In genomic region chr3:15592968-15593367, GRCh38 we compare ENCODE assay signal across 40 cellular contexts.
"Had no signal": no experiment of that assay in that cellular context is flagged by ENCODE, and none has a peak within 500 bp of the region (broad histone marks: within the 10 kb centered on the region; RNA-seq: fewer than 3 reads in every experiment).

No MANE protein-coding gene starts in this region.

- DNase-seq: activated effector memory CD4-positive, alpha-beta T cell treated with anti-CD3 and anti-CD28 coated beads, Interleukin-2, amount 50 U/mL, for 16 hours; activated effector memory CD4-positive, alpha-beta T cell treated with Interleukin-2 at 50 U/mL for 16 hours; activated gamma-delta T cell; activated gamma-delta T cell treated with Interleukin-2 at 50 U/mL for 16 hours; activated naive CD4-positive, alpha-beta T cell; activated naive CD4-positive, alpha-beta T cell treated with anti-CD3 and anti-CD28 coated beads for 36 hours; activated naive CD4-positive, alpha-beta T cell treated with anti-CD3 and anti-CD28 coated beads, Interleukin-2, amount 10 ng/mL, durations not matched to agents 7 days and 5 days; activated naive CD4-positive, alpha-beta T cell treated with anti-CD3 and anti-CD28 coated beads, Interleukin-2, amount 50 U/mL, for 16 hours; activated naive CD4-positive, alpha-beta T cell treated with Interleukin-2 at 50 U/mL for 16 hours; activated naive CD8-positive, alpha-beta T cell treated with anti-CD3 and anti-CD28 coated beads for 36 hours; activated naive CD8-positive, alpha-beta T cell treated with anti-CD3 and anti-CD28 coated beads, Interleukin-2, amount 10 ng/mL, durations not matched to agents 7 days and 5 days; activated naive CD8-positive, alpha-beta T cell treated with anti-CD3 and anti-CD28 coated beads, Interleukin-2, amount 50 U/mL, for 24 hours; activated T-cell treated with anti-CD3 and anti-CD28 coated beads, Interleukin-2, amount 50 U/mL, for 1 hour; activated T-cell treated with anti-CD3 and anti-CD28 coated beads, Interleukin-2, amount 50 U/mL, for 24 hours; activated T-cell treated with anti-CD3 and anti-CD28 coated beads, Interleukin-2, amount 50 U/mL, for 4 hours; activated T-cell treated with anti-CD3 and anti-CD28 coated beads, Interleukin-2, amount 50 U/mL, for 48 hours; activated T-cell treated with anti-CD3 and anti-CD28 coated beads, Interleukin-2, amount 50 U/mL, for 72 hours; adrenal gland; amniotic stem cell; amygdala; anterior cingulate cortex; aorta; body of pancreas; brain microvascular endothelial cell; caudate nucleus; central memory CD4-positive, alpha-beta T cell; cerebellar nuclear complex had no signal

- H3K4me3 Mint-ChIP-seq: activated naive CD4-positive, alpha-beta T cell treated with anti-CD3 and anti-CD28 coated beads for 36 hours; activated naive CD4-positive, alpha-beta T cell treated with anti-CD3 and anti-CD28 coated beads, Interleukin-2, amount 10 ng/mL, durations not matched to agents 7 days and 5 days; activated naive CD4-positive, alpha-beta T cell treated with anti-CD3 and anti-CD28 coated beads, Interleukin-2, amount 50 U/mL, for 24 hours; activated naive CD8-positive, alpha-beta T cell; activated naive CD8-positive, alpha-beta T cell treated with anti-CD3 and anti-CD28 coated beads for 36 hours; activated naive CD8-positive, alpha-beta T cell treated with anti-CD3 and anti-CD28 coated beads, Interleukin-2, amount 10 ng/mL, durations not matched to agents 7 days and 5 days; activated naive CD8-positive, alpha-beta T cell treated with anti-CD3 and anti-CD28 coated beads, Interleukin-2, amount 50 U/mL, for 24 hours; activated T-cell treated with anti-CD3 and anti-CD28 coated beads, Interleukin-2, amount 50 U/mL, for 24 hours; activated T-cell treated with anti-CD3 and anti-CD28 coated beads, Interleukin-2, amount 50 U/mL, for 4 hours; activated T-cell treated with anti-CD3 and anti-CD28 coated beads, Interleukin-2, amount 50 U/mL, for 72 hours; activated T-helper 1 cell treated with anti-CD3 and anti-CD28 coated beads, Interleukin-12 subunit alpha, Interleukin-12 subunit beta, Interleukin-2, Interleukin-4 antibody, amounts not matched to agents 30 ng/mL and 10 ng/mL and 1 ng/mL, durations not matched to agents 14 hours and 24 hours and 36 hours; activated T-helper 17 cell treated with anti-CD3 and anti-CD28 coated beads, Interleukin-2, amount 50 U/mL, for 72 hours; brain; central memory CD8-positive, alpha-beta T cell had no signal

- H3K27me3 Mint-ChIP-seq: activated naive CD4-positive, alpha-beta T cell treated with anti-CD3 and anti-CD28 coated beads, Interleukin-2, amount 10 ng/mL, durations not matched to agents 7 days and 5 days; activated naive CD4-positive, alpha-beta T cell treated with anti-CD3 and anti-CD28 coated beads, Interleukin-2, amount 50 U/mL, for 24 hours; activated naive CD8-positive, alpha-beta T cell; activated naive CD8-positive, alpha-beta T cell treated with anti-CD3 and anti-CD28 coated beads for 36 hours; activated naive CD8-positive, alpha-beta T cell treated with anti-CD3 and anti-CD28 coated beads, Interleukin-2, amount 10 ng/mL, durations not matched to agents 7 days and 5 days; activated naive CD8-positive, alpha-beta T cell treated with anti-CD3 and anti-CD28 coated beads, Interleukin-2, amount 50 U/mL, for 24 hours; activated T-cell treated with anti-CD3 and anti-CD28 coated beads, Interleukin-2, amount 50 U/mL, for 24 hours; activated T-helper 17 cell treated with anti-CD3 and anti-CD28 coated beads, Interleukin-2, amount 50 U/mL, for 72 hours; brain; central memory CD8-positive, alpha-beta T cell had no signal

- H3K9me3 Mint-ChIP-seq: activated naive CD4-positive, alpha-beta T cell treated with anti-CD3 and anti-CD28 coated beads for 36 hours; activated naive CD4-positive, alpha-beta T cell treated with anti-CD3 and anti-CD28 coated beads, Interleukin-2, amount 10 ng/mL, durations not matched to agents 7 days and 5 days; activated naive CD4-positive, alpha-beta T cell treated with anti-CD3 and anti-CD28 coated beads, Interleukin-2, amount 50 U/mL, for 24 hours; activated naive CD4-positive, alpha-beta T cell treated with anti-CD3 and anti-CD28 coated beads, Interleukin-2, amount 50 U/mL, for 72 hours; activated naive CD8-positive, alpha-beta T cell treated with anti-CD3 and anti-CD28 coated beads for 36 hours; activated naive CD8-positive, alpha-beta T cell treated with anti-CD3 and anti-CD28 coated beads, Interleukin-2, amount 10 ng/mL, durations not matched to agents 7 days and 5 days; activated naive CD8-positive, alpha-beta T cell treated with anti-CD3 and anti-CD28 coated beads, Interleukin-2, amount 50 U/mL, for 24 hours; activated T-cell treated with anti-CD3 and anti-CD28 coated beads, Interleukin-2, amount 50 U/mL, for 24 hours; activated T-cell treated with anti-CD3 and anti-CD28 coated beads, Interleukin-2, amount 50 U/mL, for 4 hours; activated T-cell treated with anti-CD3 and anti-CD28 coated beads, Interleukin-2, amount 50 U/mL, for 72 hours; activated T-helper 1 cell treated with anti-CD3 and anti-CD28 coated beads, Interleukin-12 subunit alpha, Interleukin-12 subunit beta, Interleukin-2, Interleukin-4 antibody, amounts not matched to agents 30 ng/mL and 10 ng/mL and 1 ng/mL, durations not matched to agents 14 hours and 24 hours and 36 hours; activated T-helper 17 cell treated with anti-CD3 and anti-CD28 coated beads, Interleukin-2, amount 50 U/mL, for 72 hours; activated T-helper 2 cell treated with anti-CD3 and anti-CD28 coated beads, Interferon-gamma antibody, Interleukin-2, Interleukin-4, amounts not matched to agents 10 μg/mL and 5 μg/mL and 100 μg/mL, durations not matched to agents 14 hours and 24 hours and 36 hours; brain; central memory CD8-positive, alpha-beta T cell had no signal

- H3K27me3 ChIP-seq: adrenal gland, ascending aorta, body of pancreas, brain microvascular endothelial cell, breast epithelium, cardiac muscle cell had no signal

- H3K9me3 ChIP-seq: adrenal gland, ascending aorta, body of pancreas, breast epithelium had no signal

- H3K4me1 Mint-ChIP-seq: brain had no signal

- H3K4me1 ChIP-seq: adrenal gland, ascending aorta, body of pancreas, breast epithelium had no signal

- ATAC-seq: activated naive CD4-positive, alpha-beta T cell treated with anti-CD3 and anti-CD28 coated beads, Interleukin-2, amount 50 U/mL, for 72 hours; activated naive CD8-positive, alpha-beta T cell treated with anti-CD3 and anti-CD28 coated beads, Interleukin-2, amount 50 U/mL, for 24 hours; activated T-cell treated with anti-CD3 and anti-CD28 coated beads, Interleukin-2, amount 50 U/mL, for 4 hours; activated T-cell treated with anti-CD3 and anti-CD28 coated beads, Interleukin-2, amount 50 U/mL, for 72 hours; activated T-helper 17 cell treated with anti-CD3 and anti-CD28 coated beads, Interleukin-2, amount 50 U/mL, for 72 hours; body of pancreas had no signal

- H3K36me3 ChIP-seq: breast epithelium had no signal

- FAIRE-seq: astrocyte, bronchial epithelial cell had no signal

- H3K4me3 ChIP-seq: adrenal gland, ascending aorta, body of pancreas, breast epithelium, cardiac muscle cell had no signal

- H3K36me3 Mint-ChIP-seq: activated naive CD4-positive, alpha-beta T cell treated with anti-CD3 and anti-CD28 coated beads, Interleukin-2, amount 50 U/mL, for 72 hours had no signal

- H3K27ac ChIP-seq: adrenal gland, ascending aorta, body of pancreas, brain microvascular endothelial cell, breast epithelium, cardiac muscle cell had no signal

- H3K27ac Mint-ChIP-seq: activated naive CD4-positive, alpha-beta T cell treated with anti-CD3 and anti-CD28 coated beads for 36 hours; activated naive CD4-positive, alpha-beta T cell treated with anti-CD3 and anti-CD28 coated beads, Interleukin-2, amount 10 ng/mL, durations not matched to agents 7 days and 5 days; activated naive CD4-positive, alpha-beta T cell treated with anti-CD3 and anti-CD28 coated beads, Interleukin-2, amount 50 U/mL, for 24 hours; activated naive CD4-positive, alpha-beta T cell treated with anti-CD3 and anti-CD28 coated beads, Interleukin-2, amount 50 U/mL, for 72 hours; activated naive CD8-positive, alpha-beta T cell; activated naive CD8-positive, alpha-beta T cell treated with anti-CD3 and anti-CD28 coated beads for 36 hours; activated naive CD8-positive, alpha-beta T cell treated with anti-CD3 and anti-CD28 coated beads, Interleukin-2, amount 10 ng/mL, durations not matched to agents 7 days and 5 days; activated naive CD8-positive, alpha-beta T cell treated with anti-CD3 and anti-CD28 coated beads, Interleukin-2, amount 50 U/mL, for 24 hours; activated T-cell treated with anti-CD3 and anti-CD28 coated beads, Interleukin-2, amount 50 U/mL, for 24 hours; activated T-cell treated with anti-CD3 and anti-CD28 coated beads, Interleukin-2, amount 50 U/mL, for 72 hours; activated T-helper 1 cell treated with anti-CD3 and anti-CD28 coated beads, Interleukin-12 subunit alpha, Interleukin-12 subunit beta, Interleukin-2, Interleukin-4 antibody, amounts not matched to agents 30 ng/mL and 10 ng/mL and 1 ng/mL, durations not matched to agents 14 hours and 24 hours and 36 hours; activated T-helper 17 cell treated with anti-CD3 and anti-CD28 coated beads, Interleukin-2, amount 50 U/mL, for 72 hours; activated T-helper 2 cell treated with anti-CD3 and anti-CD28 coated beads, Interferon-gamma antibody, Interleukin-2, Interleukin-4, amounts not matched to agents 10 μg/mL and 5 μg/mL and 100 μg/mL, durations not matched to agents 14 hours and 24 hours and 36 hours; brain had no signal
